1 cellular context compared by ENCODE assay signal in the genomic region with DNA sequence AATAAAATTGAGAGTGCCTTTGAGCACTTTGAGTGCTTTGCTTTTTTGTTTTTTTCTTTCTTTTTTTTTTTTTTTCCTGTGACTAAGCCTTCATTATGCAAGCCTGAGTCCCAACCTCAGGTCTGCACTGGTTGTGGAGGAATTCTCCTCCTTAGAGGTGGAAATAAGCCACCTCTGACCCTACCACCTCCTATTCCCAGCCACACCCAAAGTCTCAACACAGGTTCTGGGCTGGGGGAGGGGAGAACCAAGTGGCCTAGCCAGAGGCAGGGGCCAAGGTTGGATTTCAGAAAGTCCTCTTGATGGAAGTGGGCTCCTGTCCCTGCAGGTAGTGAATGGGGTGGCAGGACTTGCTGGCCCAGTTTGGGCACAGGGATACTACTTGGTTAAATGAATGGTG.
TF ChIP-seq lines count a peak whose summit lies in the region.

No MANE protein-coding gene starts in this region.

TF ChIP-seq in WTC11, 78 proteins besides CTCF, POLR2A, EP300 and RAD21:
- TF ChIP-seq FOXP1 (CRISPR knock-in tag; IDR thresholded peaks at IDR 0.05; ENCODE audit: borderline replicate concordance) = no peak
- no peak for TF ChIP-seq ZBTB21 (CRISPR knock-in tag; IDR thresholded peaks at IDR 0.05; ENCODE audit: borderline replicate concordance)
- TF ChIP-seq KAT7 (CRISPR knock-in tag; IDR thresholded peaks at IDR 0.05; ENCODE audit: borderline replicate concordance) = no peak
- no peak for TF ChIP-seq ZNF263 (CRISPR knock-in tag; IDR thresholded peaks at IDR 0.05; ENCODE audit: low read depth)
- TF ChIP-seq ZNF423 (CRISPR knock-in tag; IDR thresholded peaks at IDR 0.05) = no peak
- TF ChIP-seq, protein P1, sequence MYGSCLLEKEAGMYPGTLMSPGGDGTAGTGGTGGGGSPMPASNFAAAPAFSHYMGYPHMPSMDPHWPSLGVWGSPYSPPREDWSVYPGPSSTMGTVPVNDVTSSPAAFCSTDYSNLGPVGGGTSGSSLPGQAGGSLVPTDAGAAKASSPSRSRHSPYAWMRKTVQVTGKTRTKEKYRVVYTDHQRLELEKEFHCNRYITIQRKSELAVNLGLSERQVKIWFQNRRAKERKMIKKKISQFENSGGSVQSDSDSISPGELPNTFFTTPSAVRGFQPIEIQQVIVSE (CRISPR knock-in tag; IDR thresholded peaks at IDR 0.05; ENCODE audit: borderline replicate concordance) = no peak
- TF ChIP-seq, protein P2, sequence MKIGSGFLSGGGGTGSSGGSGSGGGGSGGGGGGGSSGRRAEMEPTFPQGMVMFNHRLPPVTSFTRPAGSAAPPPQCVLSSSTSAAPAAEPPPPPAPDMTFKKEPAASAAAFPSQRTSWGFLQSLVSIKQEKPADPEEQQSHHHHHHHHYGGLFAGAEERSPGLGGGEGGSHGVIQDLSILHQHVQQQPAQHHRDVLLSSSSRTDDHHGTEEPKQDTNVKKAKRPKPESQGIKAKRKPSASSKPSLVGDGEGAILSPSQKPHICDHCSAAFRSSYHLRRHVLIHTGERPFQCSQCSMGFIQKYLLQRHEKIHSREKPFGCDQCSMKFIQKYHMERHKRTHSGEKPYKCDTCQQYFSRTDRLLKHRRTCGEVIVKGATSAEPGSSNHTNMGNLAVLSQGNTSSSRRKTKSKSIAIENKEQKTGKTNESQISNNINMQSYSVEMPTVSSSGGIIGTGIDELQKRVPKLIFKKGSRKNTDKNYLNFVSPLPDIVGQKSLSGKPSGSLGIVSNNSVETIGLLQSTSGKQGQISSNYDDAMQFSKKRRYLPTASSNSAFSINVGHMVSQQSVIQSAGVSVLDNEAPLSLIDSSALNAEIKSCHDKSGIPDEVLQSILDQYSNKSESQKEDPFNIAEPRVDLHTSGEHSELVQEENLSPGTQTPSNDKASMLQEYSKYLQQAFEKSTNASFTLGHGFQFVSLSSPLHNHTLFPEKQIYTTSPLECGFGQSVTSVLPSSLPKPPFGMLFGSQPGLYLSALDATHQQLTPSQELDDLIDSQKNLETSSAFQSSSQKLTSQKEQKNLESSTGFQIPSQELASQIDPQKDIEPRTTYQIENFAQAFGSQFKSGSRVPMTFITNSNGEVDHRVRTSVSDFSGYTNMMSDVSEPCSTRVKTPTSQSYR (CRISPR knock-in tag; IDR thresholded peaks at IDR 0.05) = no peak
- no peak for TF ChIP-seq JUN (CRISPR knock-in tag; IDR thresholded peaks at IDR 0.05)
- TF ChIP-seq ETV6 (CRISPR knock-in tag; IDR thresholded peaks at IDR 0.05) = no peak
- TF ChIP-seq ZNF219 (CRISPR knock-in tag; IDR thresholded peaks at IDR 0.05; ENCODE audit: borderline replicate concordance) = no peak
- TF ChIP-seq, protein P3, sequence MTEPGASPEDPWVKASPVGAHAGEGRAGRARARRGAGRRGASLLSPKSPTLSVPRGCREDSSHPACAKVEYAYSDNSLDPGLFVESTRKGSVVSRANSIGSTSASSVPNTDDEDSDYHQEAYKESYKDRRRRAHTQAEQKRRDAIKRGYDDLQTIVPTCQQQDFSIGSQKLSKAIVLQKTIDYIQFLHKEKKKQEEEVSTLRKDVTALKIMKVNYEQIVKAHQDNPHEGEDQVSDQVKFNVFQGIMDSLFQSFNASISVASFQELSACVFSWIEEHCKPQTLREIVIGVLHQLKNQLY (CRISPR knock-in tag; IDR thresholded peaks at IDR 0.05) = no peak
- TF ChIP-seq, protein P4, sequence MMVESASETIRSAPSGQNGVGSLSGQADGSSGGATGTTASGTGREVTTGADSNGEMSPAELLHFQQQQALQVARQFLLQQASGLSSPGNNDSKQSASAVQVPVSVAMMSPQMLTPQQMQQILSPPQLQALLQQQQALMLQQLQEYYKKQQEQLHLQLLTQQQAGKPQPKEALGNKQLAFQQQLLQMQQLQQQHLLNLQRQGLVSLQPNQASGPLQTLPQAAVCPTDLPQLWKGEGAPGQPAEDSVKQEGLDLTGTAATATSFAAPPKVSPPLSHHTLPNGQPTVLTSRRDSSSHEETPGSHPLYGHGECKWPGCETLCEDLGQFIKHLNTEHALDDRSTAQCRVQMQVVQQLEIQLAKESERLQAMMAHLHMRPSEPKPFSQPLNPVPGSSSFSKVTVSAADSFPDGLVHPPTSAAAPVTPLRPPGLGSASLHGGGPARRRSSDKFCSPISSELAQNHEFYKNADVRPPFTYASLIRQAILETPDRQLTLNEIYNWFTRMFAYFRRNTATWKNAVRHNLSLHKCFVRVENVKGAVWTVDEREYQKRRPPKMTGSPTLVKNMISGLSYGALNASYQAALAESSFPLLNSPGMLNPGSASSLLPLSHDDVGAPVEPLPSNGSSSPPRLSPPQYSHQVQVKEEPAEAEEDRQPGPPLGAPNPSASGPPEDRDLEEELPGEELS (CRISPR knock-in tag; IDR thresholded peaks at IDR 0.05) = no peak
- TF ChIP-seq, protein P5, sequence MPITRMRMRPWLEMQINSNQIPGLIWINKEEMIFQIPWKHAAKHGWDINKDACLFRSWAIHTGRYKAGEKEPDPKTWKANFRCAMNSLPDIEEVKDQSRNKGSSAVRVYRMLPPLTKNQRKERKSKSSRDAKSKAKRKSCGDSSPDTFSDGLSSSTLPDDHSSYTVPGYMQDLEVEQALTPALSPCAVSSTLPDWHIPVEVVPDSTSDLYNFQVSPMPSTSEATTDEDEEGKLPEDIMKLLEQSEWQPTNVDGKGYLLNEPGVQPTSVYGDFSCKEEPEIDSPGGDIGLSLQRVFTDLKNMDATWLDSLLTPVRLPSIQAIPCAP (CRISPR knock-in tag; IDR thresholded peaks at IDR 0.05) = no peak
- TF ChIP-seq CREM (CRISPR knock-in tag; IDR thresholded peaks at IDR 0.05) = no peak
- TF ChIP-seq ESRRA (CRISPR knock-in tag; IDR thresholded peaks at IDR 0.05; ENCODE audit: borderline replicate concordance) = no peak
- TF ChIP-seq ZNF121 (CRISPR knock-in tag; IDR thresholded peaks at IDR 0.05) = no peak
- TF ChIP-seq TP53 (CRISPR knock-in tag; IDR thresholded peaks at IDR 0.05) = no peak
